Comparison of ENCODE assay signal across 1 cellular context in the genomic region with DNA sequence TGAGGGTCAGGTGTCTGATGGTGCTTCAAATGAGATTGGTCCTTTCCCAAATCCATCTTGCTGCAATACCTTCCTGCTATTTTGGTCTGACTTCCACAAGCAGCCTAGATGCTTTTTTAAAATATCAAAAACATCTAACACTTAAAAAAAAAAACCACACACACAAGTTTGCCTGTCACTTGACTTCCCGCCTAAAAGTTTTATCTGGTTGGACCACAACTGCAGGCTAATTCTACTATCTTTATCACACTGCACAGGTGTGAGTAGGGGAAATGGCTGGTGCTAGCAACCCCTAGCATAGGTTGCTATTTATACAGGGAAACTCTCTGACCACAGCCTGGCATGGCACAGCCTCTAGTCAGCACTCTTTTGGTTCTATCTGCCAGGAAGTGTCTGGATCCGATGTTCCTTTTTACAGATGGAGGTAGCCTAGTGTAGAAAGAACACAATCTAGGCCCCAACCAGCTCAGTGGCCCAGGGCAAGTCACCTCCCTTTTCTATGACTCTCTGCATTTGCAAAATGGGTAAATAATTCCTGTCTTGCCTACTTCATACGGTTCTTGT.
TF ChIP-seq lines count a peak whose summit lies in the region.

A gene with protein sequence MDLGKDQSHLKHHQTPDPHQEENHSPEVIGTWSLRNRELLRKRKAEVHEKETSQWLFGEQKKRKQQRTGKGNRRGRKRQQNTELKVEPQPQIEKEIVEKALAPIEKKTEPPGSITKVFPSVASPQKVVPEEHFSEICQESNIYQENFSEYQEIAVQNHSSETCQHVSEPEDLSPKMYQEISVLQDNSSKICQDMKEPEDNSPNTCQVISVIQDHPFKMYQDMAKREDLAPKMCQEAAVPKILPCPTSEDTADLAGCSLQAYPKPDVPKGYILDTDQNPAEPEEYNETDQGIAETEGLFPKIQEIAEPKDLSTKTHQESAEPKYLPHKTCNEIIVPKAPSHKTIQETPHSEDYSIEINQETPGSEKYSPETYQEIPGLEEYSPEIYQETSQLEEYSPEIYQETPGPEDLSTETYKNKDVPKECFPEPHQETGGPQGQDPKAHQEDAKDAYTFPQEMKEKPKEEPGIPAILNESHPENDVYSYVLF (minus strand): TSS at position 92 of the 564 bp plus-strand sequence. CDS start 36 bp downstream, at position 56.

TF ChIP-seq in K562, 482 proteins besides CTCF, POLR2A, EP300 and RAD21 (continued from another document):
- TF ChIP-seq CTCFL (IDR thresholded peaks at IDR 0.05; ENCODE audit: borderline replicate concordance, insufficient read depth, low read depth, low read length, poor library complexity, severe bottlenecking), result no peak
- TF ChIP-seq TRIM25 (IDR thresholded peaks at IDR 0.05; ENCODE audit: borderline replicate concordance), result no peak
- no peak for TF ChIP-seq ZNF740 (CRISPR knock-in tag; IDR thresholded peaks at IDR 0.05)
- no peak for TF ChIP-seq ZNF740 (tag; IDR thresholded peaks at IDR 0.05)
- TF ChIP-seq MED1 (CRISPR knock-in tag; IDR thresholded peaks at IDR 0.05; ENCODE audit: borderline replicate concordance), result no peak
- TF ChIP-seq, protein P1, sequence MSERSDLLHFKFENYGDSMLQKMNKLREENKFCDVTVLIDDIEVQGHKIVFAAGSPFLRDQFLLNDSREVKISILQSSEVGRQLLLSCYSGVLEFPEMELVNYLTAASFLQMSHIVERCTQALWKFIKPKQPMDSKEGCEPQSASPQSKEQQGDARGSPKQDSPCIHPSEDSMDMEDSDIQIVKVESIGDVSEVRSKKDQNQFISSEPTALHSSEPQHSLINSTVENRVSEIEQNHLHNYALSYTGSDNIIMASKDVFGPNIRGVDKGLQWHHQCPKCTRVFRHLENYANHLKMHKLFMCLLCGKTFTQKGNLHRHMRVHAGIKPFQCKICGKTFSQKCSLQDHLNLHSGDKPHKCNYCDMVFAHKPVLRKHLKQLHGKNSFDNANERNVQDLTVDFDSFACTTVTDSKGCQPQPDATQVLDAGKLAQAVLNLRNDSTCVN (CRISPR knock-in tag; IDR thresholded peaks at IDR 0.05), result no peak
- TF ChIP-seq PRPF4 (IDR thresholded peaks at IDR 0.05; ENCODE audit: insufficient read depth, low read depth, low read length, poor library complexity, severe bottlenecking), result no peak
- TF ChIP-seq, protein P2, sequence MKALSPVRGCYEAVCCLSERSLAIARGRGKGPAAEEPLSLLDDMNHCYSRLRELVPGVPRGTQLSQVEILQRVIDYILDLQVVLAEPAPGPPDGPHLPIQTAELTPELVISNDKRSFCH (CRISPR knock-in tag; IDR thresholded peaks at IDR 0.05), result no peak
- TF ChIP-seq, protein P2 (tag; IDR thresholded peaks at IDR 0.05), result peak; percentile 59; the same call in 1 of the 2 replicates
- TF ChIP-seq NFE2L1 (tag; IDR thresholded peaks at IDR 0.05; ENCODE audit: borderline replicate concordance, low read depth), result no peak
- TF ChIP-seq THAP7 (CRISPR knock-in tag; IDR thresholded peaks at IDR 0.05), result no peak
- no peak for TF ChIP-seq MCM2 (IDR thresholded peaks at IDR 0.05; ENCODE audit: low read depth)
- TF ChIP-seq, protein P3, sequence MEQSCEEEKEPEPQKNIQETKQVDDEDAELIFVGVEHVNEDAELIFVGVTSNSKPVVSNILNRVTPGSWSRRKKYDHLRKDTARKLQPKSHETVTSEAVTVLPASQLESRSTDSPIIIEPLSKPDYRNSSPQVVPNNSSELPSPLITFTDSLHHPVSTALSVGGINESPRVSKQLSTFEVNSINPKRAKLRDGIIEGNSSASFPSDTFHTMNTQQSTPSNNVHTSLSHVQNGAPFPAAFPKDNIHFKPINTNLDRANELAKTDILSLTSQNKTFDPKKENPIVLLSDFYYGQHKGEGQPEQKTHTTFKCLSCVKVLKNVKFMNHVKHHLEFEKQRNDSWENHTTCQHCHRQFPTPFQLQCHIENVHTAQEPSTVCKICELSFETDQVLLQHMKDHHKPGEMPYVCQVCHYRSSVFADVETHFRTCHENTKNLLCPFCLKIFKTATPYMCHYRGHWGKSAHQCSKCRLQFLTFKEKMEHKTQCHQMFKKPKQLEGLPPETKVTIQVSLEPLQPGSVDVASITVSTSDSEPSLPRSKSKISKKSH (CRISPR knock-in tag; IDR thresholded peaks at IDR 0.05), result no peak
- no peak for TF ChIP-seq ZFP1 (CRISPR knock-in tag; IDR thresholded peaks at IDR 0.05)
- no peak for TF ChIP-seq PHTF2 (CRISPR knock-in tag; IDR thresholded peaks at IDR 0.05)
